ENCODE assay signal across 1 cellular context in genomic region chr3:138338816-138339215, GRCh38.
TF ChIP-seq lines count a peak whose summit lies in the region.

No MANE protein-coding gene starts in this region.

TF ChIP-seq in SK-N-SH, 30 proteins besides CTCF, POLR2A, EP300 and RAD21:
- TF ChIP-seq EZH2phosphoT487 (IDR thresholded peaks at IDR 0.05; ENCODE audit: borderline replicate concordance, low read depth) (no peak), RFX5 (IDR thresholded peaks at IDR 0.05; ENCODE audit: low read length) (no peak), FOXJ3 (CRISPR knock-in tag; IDR thresholded peaks at IDR 0.05) (no peak), ZBTB33 (IDR thresholded peaks at IDR 0.05; ENCODE audit: borderline replicate concordance, low read depth) (no peak), MAX (IDR thresholded peaks at IDR 0.05; ENCODE audit: low read depth) (no peak), RCOR1 (IDR thresholded peaks at IDR 0.05; ENCODE audit: low read length) (no peak), PBX3 (IDR thresholded peaks at IDR 0.05) (no peak), MXI1 (IDR thresholded peaks at IDR 0.05; ENCODE audit: low read depth, low read length) (no peak)
